In the genomic region with DNA sequence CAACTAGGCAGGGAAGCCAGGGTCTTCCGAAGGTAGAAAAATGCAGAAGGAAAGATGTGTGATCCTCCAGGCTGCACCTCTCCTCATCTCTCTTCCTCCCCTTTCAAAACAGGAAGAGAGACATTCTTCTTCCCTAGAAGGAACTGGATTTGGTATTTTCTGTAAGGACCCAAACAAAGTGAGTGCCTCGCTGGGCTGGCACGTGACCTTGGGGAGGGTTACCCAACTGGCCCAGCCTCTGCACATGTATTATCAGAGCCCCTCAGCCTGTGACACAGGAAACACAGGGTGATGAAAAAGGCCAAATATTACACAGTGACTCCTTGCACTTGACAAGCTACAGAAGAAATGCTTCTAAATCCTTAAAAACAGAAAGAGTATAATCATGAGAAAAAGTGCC, we compare ENCODE assay signal across 10 cellular contexts.
A peak's percentile ranks its signal among the peaks of the same experiment; 100 is the strongest.
DNase-seq lines count a peak whose midpoint lies in the region; ATAC-seq and TF ChIP-seq lines count a peak whose summit lies in the region.
"Had no signal": no experiment of that assay in that cellular context is flagged by ENCODE, and none has a peak within 500 bp of the region (broad histone marks: within the 10 kb centered on the region; RNA-seq: fewer than 3 reads in every experiment).

No MANE protein-coding gene starts in this region.

- H3K4me3 ChIP-seq in HAP-1 (peak overlapping the region; percentile 99), SU-DHL-6 (ENCODE audit: insufficient read depth, low read length, poor library complexity, severe bottlenecking) (no peak overlapping the region), fibroblast of pulmonary artery (replicated peaks; ENCODE audit: low read depth, low read length) (no peak overlapping the region)
- H3K4me3 ChIP-seq: thoracic aorta had no signal

- no peaks in the 10 kb centered on the region for H3K9me2 ChIP-seq in SU-DHL-6 (replicated peaks; ENCODE audit: insufficient read depth, low read length)

- TF ChIP-seq CTCF in SU-DHL-6 (IDR thresholded peaks at IDR 0.05; ENCODE audit: insufficient read depth, low read length, poor library complexity, severe bottlenecking) = no peak
- no peak for TF ChIP-seq CTCF in fibroblast of pulmonary artery (IDR thresholded peaks at IDR 0.05; ENCODE audit: low read length, missing control alignments)

- H3K27me3 ChIP-seq in HAP-1 (ENCODE audit: low read depth) (no peaks in the 10 kb centered on the region), SU-DHL-6 (ENCODE audit: low read length) (no peaks in the 10 kb centered on the region)
- H3K27me3 ChIP-seq: esophagus squamous epithelium had no signal

- peaks cover 17% of the 10 kb centered on the region; the same call in 1 of the 2 replicates for H4K20me1 ChIP-seq in SU-DHL-6 (ENCODE audit: low read depth, low read length)

- ATAC-seq in GM18498 (IDR thresholded peaks at IDR 0.05; ENCODE audit: unreplicated experiment) (no peak), GM21717 (IDR thresholded peaks at IDR 0.05; ENCODE audit: unreplicated experiment) (no peak), HG03045 (IDR thresholded peaks at IDR 0.05; ENCODE audit: unreplicated experiment) (no peak)

- H3K9me3 ChIP-seq in HAP-1 (no peaks in the 10 kb centered on the region), SU-DHL-6 (ENCODE audit: insufficient read depth, low read length) (no peaks in the 10 kb centered on the region)
- H3K9me3 ChIP-seq: esophagus squamous epithelium, thoracic aorta had no signal

- DNase-seq in AML-193 (lab: John Stamatoyannopoulos, UW) (peak; percentile 50 to 62), HAP-1 (ENCODE audit: low spot score in 2 of 2) (no peak), fibroblast of pulmonary artery (ENCODE audit: low read depth) (peak; percentile 16), NCI-H1694 treated with DMSO at 0.1 percent for 48 hours (lab: John Stamatoyannopoulos, UW) (no peak)
- DNase-seq: esophagus squamous epithelium had no signal

- H3K9ac ChIP-seq in SU-DHL-6 (ENCODE audit: low read length) = peak overlapping the region; percentile 99

- 0 out of 2 replicates have a peak overlapping the region, but pooled peaks have one; percentile 83 for H3K27ac ChIP-seq in SU-DHL-6 (ENCODE audit: low read depth, low read length)
- H3K27ac ChIP-seq: esophagus squamous epithelium, thoracic aorta had no signal

- H3F3A ChIP-seq in SU-DHL-6 (ENCODE audit: insufficient read depth) = no peaks in the 10 kb centered on the region

- H3K4me1 ChIP-seq in HAP-1 = peaks cover 12% of the 10 kb centered on the region

- H3K79me2 ChIP-seq in SU-DHL-6 (ENCODE audit: insufficient read depth, low read length) = peaks cover 71% of the 10 kb centered on the region

- in situ Hi-C loops in HAP-1 (cut with MboI; ENCODE audit: low sequenced_read_pairs) = no loop called here

- peak overlapping the region; percentile 90 for H3K4me2 ChIP-seq in SU-DHL-6 (ENCODE audit: low read depth, low read length, poor library complexity, severe bottlenecking)

- peaks cover 72% of the 10 kb centered on the region for H3K36me3 ChIP-seq in HAP-1 (replicated peaks)
- peaks cover 38% of the 10 kb centered on the region for H3K36me3 ChIP-seq in SU-DHL-6 (ENCODE audit: low read length)
- H3K36me3 ChIP-seq: thoracic aorta had no signal

- no peak overlapping the region for H2AFZ ChIP-seq in SU-DHL-6 (ENCODE audit: low read depth, low read length, severe bottlenecking)

Comparison
In these comparisons a context has a peak if more than half of its experiments do, and no peak if none do; other contexts are left out.
1. DNase-seq: peak in AML-193 (2 of 2) and fibroblast of pulmonary artery (single experiment); none in HAP-1 (0 of 2) and NCI-H1694 treated with DMSO at 0.1 percent for 48 hours (single experiment).